ENCODE assay signal across 11 cellular contexts in the genomic region with DNA sequence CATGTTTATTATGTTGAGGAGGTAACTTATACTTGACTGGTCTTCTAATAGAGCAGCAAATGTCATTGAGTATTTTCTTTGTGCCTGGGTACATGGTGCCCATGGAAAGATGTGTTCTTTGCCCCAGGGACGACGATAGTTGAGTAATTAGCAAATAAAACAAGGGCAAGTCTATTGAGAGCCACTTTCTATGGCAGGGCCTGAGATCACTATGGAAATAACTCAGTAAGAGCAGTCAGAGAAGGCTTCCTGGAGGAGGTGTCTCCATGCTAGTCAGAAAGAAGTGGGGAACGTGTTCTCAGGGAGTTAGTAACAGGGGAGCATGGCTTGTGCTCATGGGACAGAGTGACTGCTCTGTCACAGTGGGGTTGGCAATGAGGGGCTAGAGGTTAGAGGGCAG. TPM values are rescaled to one million over a fixed set of nuclear protein-coding genes. Genes with fewer than 3 reads are reported as not detected.
A peak's percentile ranks its signal among the peaks of the same experiment; 100 is the strongest.
DNase-seq lines count a peak whose midpoint lies in the region; ATAC-seq, FAIRE-seq and TF ChIP-seq lines count a peak whose summit lies in the region.
"Had no signal": no experiment of that assay in that cellular context is flagged by ENCODE, and none has a peak within 500 bp of the region (broad histone marks: within the 10 kb centered on the region; RNA-seq: fewer than 3 reads in every experiment).

No MANE protein-coding gene starts in this region.

- whole genome bisulfite sequencing in K562 (ENCODE audit: insufficient coverage, low coverage, missing lambda C conversion rate) = 35% methylated on average over 3 of the region's 3 CpGs
- 75% methylated on average over 3 of the region's 3 CpGs for WGBS in HepG2 (ENCODE audit: low lambda C conversion rate)
- WGBS in trophoblast cell (ENCODE audit: extremely low coverage, insufficient coverage, insufficient read length) = no CpG with 5 or more reads among the region's 3 CpGs

- TF ChIP-seq RAD21 in K562 (CRISPR knock-in tag; conservative IDR thresholded peaks at IDR 0.05 in 1 of 2, IDR thresholded peaks at IDR 0.05 in 1 of 2) (no peak), HepG2 (CRISPR knock-in tag; IDR thresholded peaks at IDR 0.05) (no peak)

- no peak for FAIRE-seq in K562 (lab: Jason Lieb, UNC)
- FAIRE-seq in HepG2 (lab: Jason Lieb, UNC) = peak; percentile 15

- H3K36me3 Mint-ChIP-seq in HFFc6 (ENCODE audit: low read depth) = peaks cover 50% of the 10 kb centered on the region; the same call in 1 of the 2 replicates

- peak overlapping the region; percentile 89 for H3K27ac Mint-ChIP-seq in HFFc6

- H3K9ac ChIP-seq in K562 (ENCODE audit: insufficient read depth in 1 of 2, low read depth in 2 of 2, low read length in 2 of 2) (peak overlapping the region in 1 of 2 experiments; percentile 29; a peak in 2 of 4 replicates), HepG2 (ENCODE audit: insufficient read depth, low read depth, low read length) (no peak overlapping the region), trophoblast cell (ENCODE audit: low read length) (no peak overlapping the region)

- no peak overlapping the region for H3K4me3 ChIP-seq in K562
- H3K4me3 ChIP-seq in HepG2 (replicated peaks in 1 of 3; ENCODE audit: insufficient read depth in 1 of 3, low read depth in 2 of 3, low read length in 3 of 3) = no peak overlapping the region
- no peak overlapping the region for H3K4me3 ChIP-seq in trophoblast cell (ENCODE audit: low read depth, low read length)
- H3K4me3 ChIP-seq in dorsolateral prefrontal cortex = no peak overlapping the region

- H2AFZ ChIP-seq in K562 (ENCODE audit: low read depth, low read length) (peak overlapping the region; percentile 41; the same call in 1 of the 2 replicates), HepG2 (ENCODE audit: low read length) (no peak overlapping the region), trophoblast cell (ENCODE audit: insufficient read depth, low read length, poor library complexity) (no peak overlapping the region)

- H4K12ac ChIP-seq in trophoblast cell (ENCODE audit: low read depth, low read length) = no peak overlapping the region

- H2BK12ac ChIP-seq in trophoblast cell (ENCODE audit: low read length) = no peak overlapping the region

- H3K23ac ChIP-seq in trophoblast cell (ENCODE audit: low read length) = peak overlapping the region; percentile 18

- ATAC-seq in K562 (no peak), HepG2 (no peak), HG02885 (IDR thresholded peaks at IDR 0.05; ENCODE audit: poor library complexity, unreplicated experiment) (no peak)

- H3K4me1 ChIP-seq in K562 (replicated peaks in 1 of 2; ENCODE audit: control insufficient read depth in 2 of 2, insufficient read depth in 2 of 2, low read length in 2 of 2) (peaks cover 3 to 18% of the 10 kb centered on the region in 2 experiments; a peak in 3 of 5 replicates), HepG2 (ENCODE audit: insufficient read depth, low read length) (peaks cover 73% of the 10 kb centered on the region), trophoblast cell (ENCODE audit: control insufficient read depth in 1 of 2, insufficient read depth in 2 of 2, low read length in 2 of 2) (peaks cover 3 to 6% of the 10 kb centered on the region in 2 experiments)

- H3K27ac ChIP-seq in K562 (ENCODE audit: extremely low read depth, low read depth, low read length) (peak overlapping the region; percentile 83), HepG2 (ENCODE audit: extremely low read length, insufficient read depth, low read length) (no peak overlapping the region), trophoblast cell (ENCODE audit: low read depth, low read length) (no peak overlapping the region), dorsolateral prefrontal cortex (no peak overlapping the region)
- H3K27ac ChIP-seq: HL-60 had no signal

- H4K20me1 ChIP-seq in K562 (replicated peaks; ENCODE audit: control insufficient read depth, insufficient read depth, low read length) (no peaks in the 10 kb centered on the region), HepG2 (ENCODE audit: insufficient read depth, low read length) (no peaks in the 10 kb centered on the region)

- no peaks in the 10 kb centered on the region for H3K9me1 ChIP-seq in K562 (ENCODE audit: control insufficient read depth, insufficient read depth, low read length)

- no peaks in the 10 kb centered on the region for H3K27me3 ChIP-seq in K562 (ENCODE audit: control insufficient read depth in 2 of 2, insufficient read depth in 2 of 2, low read length in 2 of 2)
- H3K27me3 ChIP-seq in HepG2 (ENCODE audit: control insufficient read depth in 1 of 2, insufficient read depth in 2 of 2, low read length in 2 of 2) = no peaks in the 10 kb centered on the region
- H3K27me3 ChIP-seq in trophoblast cell (ENCODE audit: insufficient read depth, low read length) = no peaks in the 10 kb centered on the region
- H3K27me3 ChIP-seq in dorsolateral prefrontal cortex = no peaks in the 10 kb centered on the region

- TF ChIP-seq POLR2A in K562 (conservative IDR thresholded peaks at IDR 0.05) = no peak
- TF ChIP-seq POLR2A in HepG2 (IDR thresholded peaks at IDR 0.05; ENCODE audit: insufficient read depth in 1 of 2, low read depth in 2 of 2, low read length in 2 of 2) = no peak

- H3K79me2 ChIP-seq in K562 (ENCODE audit: control insufficient read depth, insufficient read depth, low read length) (peaks cover 7% of the 10 kb centered on the region), HepG2 (ENCODE audit: insufficient read depth, low read length) (peaks cover 38% of the 10 kb centered on the region), trophoblast cell (ENCODE audit: control insufficient read depth, insufficient read depth, low read length, poor library complexity) (no peaks in the 10 kb centered on the region)

- no peak overlapping the region for H3K4ac ChIP-seq in trophoblast cell (ENCODE audit: low read depth, low read length)

- H3K4me2 ChIP-seq in K562 (ENCODE audit: insufficient read depth, low read length) = no peak overlapping the region
- no peak overlapping the region for H3K4me2 ChIP-seq in HepG2 (ENCODE audit: low read depth, low read length)
- H3K4me2 ChIP-seq in trophoblast cell (ENCODE audit: low read length) = no peak overlapping the region

- BruUV-seq in K562 (replicated peaks; lab: Mats Ljungman, UMichigan) = no TSS peak
- no TSS peak for BruUV-seq in HepG2 (replicated peaks; lab: Mats Ljungman, UMichigan)

- H2AK5ac ChIP-seq in trophoblast cell (ENCODE audit: low read length) = no peak overlapping the region

- H3K4me1 Mint-ChIP-seq in HFFc6 (ENCODE audit: low read depth) = peaks cover 75% of the 10 kb centered on the region

- H3K36me3 ChIP-seq in K562 (ENCODE audit: control insufficient read depth, insufficient read depth, low read length) = no peaks in the 10 kb centered on the region
- H3K36me3 ChIP-seq in HepG2 (replicated peaks in 1 of 2; ENCODE audit: control insufficient read depth in 1 of 2, insufficient read depth in 2 of 2, low read length in 2 of 2) = no peaks in the 10 kb centered on the region
- no peaks in the 10 kb centered on the region for H3K36me3 ChIP-seq in trophoblast cell (ENCODE audit: control insufficient read depth in 1 of 2, insufficient read depth in 2 of 2, low read length in 2 of 2)

- no peaks in the 10 kb centered on the region for H3K79me1 ChIP-seq in trophoblast cell (ENCODE audit: low read length)

- H3K27me3 Mint-ChIP-seq in HFFc6 (ENCODE audit: insufficient read depth) = peaks cover 3% of the 10 kb centered on the region

- no peak overlapping the region for H4K91ac ChIP-seq in trophoblast cell (ENCODE audit: low read depth, low read length)

- TF ChIP-seq EP300 in K562 (IDR thresholded peaks at IDR 0.05; ENCODE audit: low read length) (no peak), HepG2 (IDR thresholded peaks at IDR 0.05; ENCODE audit: low read depth in 2 of 2, low read length in 2 of 2) (no peak), HepG2 (CRISPR knock-in tag; IDR thresholded peaks at IDR 0.05; ENCODE audit: borderline replicate concordance) (no peak)

- intact Hi-C loops in K562 (cut with micrococcal nuclease) (no loop called here), HepG2 (cut with micrococcal nuclease; ENCODE audit: unreplicated experiment) (no loop called here), dorsolateral prefrontal cortex (cut with DNase I) (no loop called here)

- CTCF ChIA-PET in K562 (lab: Yijun Ruan, JAX; ENCODE audit: low intra/inter-chr PET ratio) = no interaction called here
- CTCF ChIA-PET in HepG2 (lab: Yijun Ruan, JAX; ENCODE audit: low intra/inter-chr PET ratio, low total read pairs) = no interaction called here

- H2BK5ac ChIP-seq in trophoblast cell (ENCODE audit: low read depth, low read length, poor library complexity) = no peak overlapping the region

- DNase-seq in HFFc6 = no peak
- DNase-seq in K562 (ENCODE audit: extremely low read depth in 1 of 4, low spot score in 3 of 4) = no peak
- no peak for DNase-seq in HepG2 (ENCODE audit: low spot score)
- no peak for DNase-seq in trophoblast cell
- no peak for DNase-seq in dorsolateral prefrontal cortex
- no peak for DNase-seq in COLO668 (lab: John Stamatoyannopoulos, UW; ENCODE audit: unreplicated experiment)
- DNase-seq in NCI-H1436 treated with DMSO at 0.1 percent for 48 hours (lab: John Stamatoyannopoulos, UW) = no peak
- DNase-seq: Calu3, DMS 273 treated with DMSO at 0.1 percent for 48 hours had no signal

- in situ Hi-C loops in K562 (cut with MboI) (no loop called here), HepG2 (cut with HindIII; ENCODE audit: extremely low pct_ligation_motif_present, low pct_unique_long_range_greater_than_20kb) (no loop called here)

- H2BK120ac ChIP-seq in trophoblast cell (ENCODE audit: insufficient read depth, low read length, poor library complexity) = no peak overlapping the region

- POLR2A ChIA-PET in K562 (lab: Yijun Ruan, JAX) = no interaction called here
- POLR2A ChIA-PET in HepG2 (lab: Yijun Ruan, JAX) = no interaction called here

- H3K14ac ChIP-seq in trophoblast cell (ENCODE audit: low read length) = no peak overlapping the region

- H3K9me3 ChIP-seq in K562 (replicated peaks; ENCODE audit: control insufficient read depth, insufficient read depth, low read depth, low read length) = no peaks in the 10 kb centered on the region; the same call in 1 of the 2 replicates
- no peaks in the 10 kb centered on the region for H3K9me3 ChIP-seq in HepG2 (ENCODE audit: low read length)
- H3K9me3 ChIP-seq in trophoblast cell (ENCODE audit: insufficient read depth, low read depth, low read length) = peaks cover 3% of the 10 kb centered on the region

- no peak for TF ChIP-seq CTCF in HFFc6 (IDR thresholded peaks at IDR 0.05)
- no peak for TF ChIP-seq CTCF in K562 (IDR thresholded peaks at IDR 0.05 in 2 of 3, conservative IDR thresholded peaks at IDR 0.05 in 1 of 3; ENCODE audit: insufficient read depth in 2 of 3, low read depth in 1 of 3, low read length in 3 of 3)
- no peak for TF ChIP-seq CTCF in HepG2 (CRISPR knock-in tag; IDR thresholded peaks at IDR 0.05)
- no peak for TF ChIP-seq CTCF in dorsolateral prefrontal cortex (IDR thresholded peaks at IDR 0.05 in 54 of 56, conservative IDR thresholded peaks at IDR 0.05 in 2 of 56; ENCODE audit: low read depth in 1 of 56, partially characterized antibody in 56 of 56)

- no peak overlapping the region for H4K8ac ChIP-seq in trophoblast cell (ENCODE audit: low read depth, low read length)

- H3K9me3 Mint-ChIP-seq in HFFc6 = no peaks in the 10 kb centered on the region

- no peak overlapping the region for H3K18ac ChIP-seq in trophoblast cell (ENCODE audit: low read length)

- H3K4me3 Mint-ChIP-seq in HFFc6 = no peak overlapping the region

RNA-seq across cellular contexts. Expression of gene CTIF, which starts 28.6 kb away (rescaled TPM):
- total RNA-seq in HFFc6 (2021; fragmentation: NEBNext Ultra II Directional; extraction: Animal tissue kit (Norgen Biotek cat#: 25700)) = 100 to 1,000 TPM in 1 of 6 experiments, 10 to 100 TPM in 5; 77.6 to 100 (median 79.2) TPM
- 20.1 and 49.3 TPM in 2 replicates for total RNA-seq in K562 (2011; cell fraction: chromatin; rRNA removed; ENCODE audit: low replicate concordance)
- total RNA-seq in K562 (2011; cell fraction: nucleolus; rRNA removed) = 14.0 and 21.6 TPM in 2 replicates
- 17.9 and 22.7 TPM in 2 replicates for total RNA-seq in K562 (2011; cell fraction: nucleoplasm; rRNA removed)
- total RNA-seq in K562 (2014; rRNA removed) (2.2 and 6.6 TPM in 2 replicates), K562 (2014; rRNA removed; fragmentation: Illumina TruSeq; extraction: Trizol) (1.5 TPM in 2 replicates), K562 (2015; rRNA removed; fragmentation: Illumina TruSeq; extraction: Trizol) (2.4 and 3.7 TPM in 2 replicates), K562 (2021) (8.5 and 11.5 TPM in 2 replicates), HepG2 (2016; rRNA removed; fragmentation: Illumina TruSeq; extraction: Trizol) (13.1 and 18.2 TPM in 2 replicates), dorsolateral prefrontal cortex (100 to 1,000 TPM; 148 to 308 (median 218) TPM)
- polyA plus RNA-seq in K562 (2011; rRNA removed) (2.2 and 4.8 TPM in 2 replicates), K562 (2014; fragmentation: Illumina TruSeq; extraction: Trizol) (3.9 and 4.2 TPM in 2 replicates), K562 (2014; fragmentation: Nextera tagmentation; extraction: Ambion mirVana) (under 1 TPM; 0.17 to 0.31 TPM), K562 (2014; rRNA removed) (4.1 and 6.0 TPM in 2 replicates), HepG2 (2011; rRNA removed) (22.1 and 28.0 TPM in 2 replicates)
- polyA plus RNA-seq in K562 (2011; cell fraction: cytosol; rRNA removed) = 1.7 and 2.8 TPM in 2 replicates
- 14.2 and 21.5 TPM in 2 replicates for polyA plus RNA-seq in K562 (2011; cell fraction: nucleus; rRNA removed)
- 5.6 and 6.6 TPM in 2 replicates for polyA plus RNA-seq in K562 (2012)
- polyA minus RNA-seq in K562 (2011; rRNA and poly(A)+ RNA removed) = 2.0 and 2.6 TPM in 2 replicates
- 3.9 and 8.2 TPM in 2 replicates for polyA minus RNA-seq in K562 (2011; cell fraction: cytosol; rRNA and poly(A)+ RNA removed)
- 4.8 and 13.1 TPM in 2 replicates for polyA minus RNA-seq in K562 (2011; cell fraction: nucleus; rRNA and poly(A)+ RNA removed)
- total RNA-seq in HepG2 (2016; cell fraction: cytosol; rRNA removed; fragmentation: Illumina TruSeq; extraction: Trizol; ENCODE audit: low read depth) = 4.1 and 4.9 TPM in 2 replicates
- total RNA-seq in HepG2 (2016; cell fraction: insoluble cytoplasmic fraction; rRNA removed; fragmentation: Illumina TruSeq; extraction: Trizol) = 10.5 and 19.8 TPM in 2 replicates
- total RNA-seq in HepG2 (2016; cell fraction: membrane; rRNA removed; fragmentation: Illumina TruSeq; extraction: Trizol) = 7.0 and 7.8 TPM in 2 replicates
- total RNA-seq in HepG2 (2016; cell fraction: nucleus; rRNA removed; fragmentation: Illumina TruSeq; extraction: Trizol) = 22.7 and 28.6 TPM in 2 replicates
- 5.6 and 9.5 TPM in 2 replicates for polyA plus RNA-seq in HepG2 (2011; cell fraction: cytosol; rRNA removed)
- 92.5 and 147 TPM in 2 replicates for polyA plus RNA-seq in HepG2 (2011; cell fraction: nucleus; rRNA removed)
- polyA plus RNA-seq in HepG2 (2012) = 14.2 and 17.3 TPM in 2 replicates
- polyA plus RNA-seq in HepG2 (2016; cell fraction: cytosol; fragmentation: Illumina TruSeq; extraction: Trizol; ENCODE audit: low read depth) = 2.1 and 2.2 TPM in 2 replicates
- 12.5 and 14.6 TPM in 2 replicates for polyA plus RNA-seq in HepG2 (2016; cell fraction: insoluble cytoplasmic fraction; fragmentation: Illumina TruSeq; extraction: Trizol; ENCODE audit: low read depth)
- polyA plus RNA-seq in HepG2 (2016; cell fraction: membrane; fragmentation: Illumina TruSeq; extraction: Trizol; ENCODE audit: low read depth) = 6.0 and 6.2 TPM in 2 replicates
- polyA plus RNA-seq in HepG2 (2016; cell fraction: nucleus; fragmentation: Illumina TruSeq; extraction: Trizol; ENCODE audit: insufficient read depth, low read depth) = 62.2 and 63.8 TPM in 2 replicates
- polyA minus RNA-seq in HepG2 (2011; rRNA and poly(A)+ RNA removed; ENCODE audit: low replicate concordance) = 14.1 and 41.2 TPM in 2 replicates
- 7.6 and 10.5 TPM in 2 replicates for polyA minus RNA-seq in HepG2 (2011; cell fraction: cytosol; rRNA and poly(A)+ RNA removed)
- 27.8 and 33.2 TPM in 2 replicates for polyA minus RNA-seq in HepG2 (2011; cell fraction: nucleus; rRNA and poly(A)+ RNA removed)
- polyA plus RNA-seq in trophoblast cell (2013) = 19.3 and 22.5 TPM in 2 replicates
